In genomic region chr1:112896783-112897182, GRCh38 we compare ENCODE assay signal across 34 cellular contexts.
"Had no signal": no experiment of that assay in that cellular context is flagged by ENCODE, and none has a peak within 500 bp of the region (broad histone marks: within the 10 kb centered on the region; RNA-seq: fewer than 3 reads in every experiment).

No MANE protein-coding gene starts in this region.

- H3K27me3 ChIP-seq: MG63 had no signal

- H3K4me3 ChIP-seq: MG63 had no signal

- DNase-seq: Karpas-422, Kasumi-1, MG63, MM.1S, MV-4-11, NCI-H1048, NCI-H1092, NCI-H1092 treated with DMSO at 0.1 percent for 48 hours, NCI-H1105, NCI-H1105 treated with DMSO at 0.1 percent for 48 hours, NCI-H1417, NCI-H1417 treated with DMSO at 0.1 percent for 48 hours, NCI-H1436, NCI-H1436 treated with DMSO at 0.1 percent for 48 hours, NCI-H146, NCI-H1694, NCI-H1694 treated with DMSO at 0.1 percent for 48 hours, NCI-H187, NCI-H187 treated with DMSO at 0.1 percent for 48 hours, NCI-H1930, NCI-H2029, NCI-H2029 treated with DMSO at 0.1 percent for 48 hours, NCI-H2081, NCI-H2081 treated with DMSO at 0.1 percent for 48 hours, NCI-H2107, NCI-H2171, NCI-H2171 treated with DMSO at 0.1 percent for 48 hours, NCI-H2227 treated with DMSO at 0.1 percent for 48 hours, NCI-H226, NCI-H345, NCI-H446, NCI-H446 treated with DMSO at 0.1 percent for 48 hours, NCI-H510A, NCI-H510A treated with DMSO at 0.1 percent for 48 hours had no signal

- H3K36me3 ChIP-seq: MG63 had no signal
